In genomic region chr5:151020304-151021031, GRCh38 we compare ENCODE assay signal across 7 cellular contexts. TPM values are rescaled to one million over a fixed set of nuclear protein-coding genes. Genes with fewer than 3 reads are reported as not detected.
DNase-seq lines count a peak whose midpoint lies in the region; ATAC-seq and TF ChIP-seq lines count a peak whose summit lies in the region.

GPX3 (plus strand) TSS chr5:151020591; CDS start chr5:151020655, 64 bp downstream.

- no peak within 1 kb of the TSS for H2BK15ac ChIP-seq in neuronal stem cell (ENCODE audit: low read length)

- peak within 1 kb of the TSS; percentile 84 for H3K9ac ChIP-seq in adipocyte (ENCODE audit: low read length)
- peak within 1 kb of the TSS; percentile 83 for H3K9ac ChIP-seq in neuronal stem cell (ENCODE audit: low read depth, low read length, poor library complexity)

- ATAC-seq in HG02588 (IDR thresholded peaks at IDR 0.05; ENCODE audit: unreplicated experiment): peak; percentile 70
- peak; percentile 92 for ATAC-seq in Right ventricle myocardium inferior
- ATAC-seq in aorta (ENCODE audit: low FRiP score): peak; percentile 86

- H3K23ac ChIP-seq in neuronal stem cell (ENCODE audit: low read depth, low read length, poor library complexity): no peak within 1 kb of the TSS

- H3K27ac ChIP-seq in neuronal stem cell (replicated peaks; ENCODE audit: low read length) (no peak within 1 kb of the TSS), aorta (ENCODE audit: low read depth in 1 of 2, low read length in 2 of 2) (peak within 1 kb of the TSS in 1 of 2 donors; percentile 37)

- H3K27me3 ChIP-seq in adipocyte (replicated peaks; ENCODE audit: control insufficient read depth, insufficient read depth, low read length) (no peaks in the 10 kb centered on the region), neuronal stem cell (ENCODE audit: control insufficient read depth in 3 of 3, insufficient read depth in 3 of 3, low read depth in 1 of 3, low read length in 3 of 3) (peaks cover 0 to 42% (median 0%) of the 10 kb centered on the region in 3 experiments), aorta (ENCODE audit: control insufficient read depth in 1 of 2, insufficient read depth in 2 of 2, low read length in 1 of 2) (no peaks in the 10 kb centered on the region)

- WGBS in neuronal stem cell (ENCODE audit: extremely low coverage in 2 of 2, insufficient read length in 2 of 2, insufficient replicate concordance in 1 of 2), 2 donors: no CpG with 5 or more reads among the region's 51 CpGs
- WGBS in aorta, 2 donors: 1% methylated on average over 51 of the region's 51 CpGs

- H3K4me2 ChIP-seq in neuronal stem cell (ENCODE audit: insufficient read depth, low read length, poor library complexity, severe bottlenecking): peak within 1 kb of the TSS; percentile 82

- no peak within 1 kb of the TSS for H3K4ac ChIP-seq in neuronal stem cell (ENCODE audit: low read length)

- no peaks in the 10 kb centered on the region for H3K79me1 ChIP-seq in neuronal stem cell (ENCODE audit: low read depth, low read length)

- no peak within 1 kb of the TSS for H4K8ac ChIP-seq in neuronal stem cell (ENCODE audit: low read depth, low read length)

- no peak within 1 kb of the TSS for H2AK5ac ChIP-seq in neuronal stem cell (ENCODE audit: low read depth, low read length)

- in situ Hi-C loops in GM13977 (cut with MboI; ENCODE audit: low pct_unique_long_range_greater_than_20kb, low sequenced_read_pairs, unreplicated experiment): no loop called here

- DNase-seq in GM13977 (ENCODE audit: low spot score) (peak; percentile 71), NCI-H345 (lab: John Stamatoyannopoulos, UW) (peak; percentile 71), adipocyte (ENCODE audit: low read depth) (peak; percentile 76), Right ventricle myocardium inferior (ENCODE audit: missing footprints) (peak; percentile 97), neuronal stem cell (ENCODE audit: low spot score) (peak; percentile 81), aorta (peak; percentile 96 to 97)

- peak within 1 kb of the TSS; percentile 11 for H2BK120ac ChIP-seq in neuronal stem cell (ENCODE audit: low read depth, low read length)

- no peak within 1 kb of the TSS for H3K14ac ChIP-seq in neuronal stem cell (ENCODE audit: low read length)

- H2BK5ac ChIP-seq in neuronal stem cell (ENCODE audit: low read length): no peak within 1 kb of the TSS

- H3K36me3 ChIP-seq in adipocyte (ENCODE audit: control insufficient read depth, insufficient read depth, low read length, severe bottlenecking): peaks cover 10% of the 10 kb centered on the region
- no peaks in the 10 kb centered on the region for H3K36me3 ChIP-seq in neuronal stem cell (replicated peaks in 1 of 2; ENCODE audit: control insufficient read depth in 2 of 2, insufficient read depth in 2 of 2, low read length in 2 of 2)
- H3K36me3 ChIP-seq in aorta (ENCODE audit: control insufficient read depth in 1 of 2, insufficient read depth in 2 of 2, low read length in 1 of 2): no peaks in the 10 kb centered on the region

- no peak within 1 kb of the TSS for H4K91ac ChIP-seq in neuronal stem cell (ENCODE audit: low read depth, low read length, poor library complexity)

- H2AFZ ChIP-seq in neuronal stem cell (ENCODE audit: low read length): peak within 1 kb of the TSS; percentile 98

- H3K4me1 ChIP-seq in adipocyte (ENCODE audit: control insufficient read depth, insufficient read depth, low read length): peaks cover 74% of the 10 kb centered on the region
- H3K4me1 ChIP-seq in neuronal stem cell (ENCODE audit: control insufficient read depth in 2 of 2, insufficient read depth in 1 of 2, low read depth in 1 of 2, low read length in 2 of 2): peaks cover 0 to 2% of the 10 kb centered on the region in 2 donors
- no peaks in the 10 kb centered on the region for H3K4me1 ChIP-seq in aorta (ENCODE audit: control insufficient read depth in 1 of 2, insufficient read depth in 2 of 2, low read length in 2 of 2)

- H3K4me3 ChIP-seq in adipocyte (ENCODE audit: low read length) (peak within 1 kb of the TSS; percentile 83), neuronal stem cell (ENCODE audit: low read length in 2 of 2) (peak within 1 kb of the TSS; percentile 50 to 83), aorta (ENCODE audit: low read length in 2 of 2) (peak within 1 kb of the TSS; percentile 22 to 48)

- TF ChIP-seq CTCF in GM13977 (IDR thresholded peaks at IDR 0.05; ENCODE audit: extremely low read depth, insufficient read depth, missing control alignments): no peak

- no peak within 1 kb of the TSS for H2BK12ac ChIP-seq in neuronal stem cell (ENCODE audit: low read length)

- H3K9me3 ChIP-seq in adipocyte (ENCODE audit: control insufficient read depth, low read length) (no peaks in the 10 kb centered on the region), neuronal stem cell (replicated peaks in 1 of 2; ENCODE audit: control insufficient read depth in 2 of 2, insufficient read depth in 1 of 2, low read depth in 1 of 2, low read length in 2 of 2) (no peaks in the 10 kb centered on the region), aorta (ENCODE audit: control insufficient read depth, low read length) (no peaks in the 10 kb centered on the region)

- peak within 1 kb of the TSS; percentile 61 for H3K18ac ChIP-seq in neuronal stem cell (ENCODE audit: low read length)

- intact Hi-C loops in Right ventricle myocardium inferior (cut with DNase I): no loop called here
- intact Hi-C loops in aorta (cut with DNase I): loop anchor here in 1 of 2 donors (5.0 kb wide), 1 partner anchor 883 kb away; no protein-coding TSS in a partner anchor

RNA-seq across cellular contexts. Expression of gene GPX3, which starts in this region (rescaled TPM):
- total RNA-seq in Right ventricle myocardium inferior: 627 TPM
- polyA plus RNA-seq in neuronal stem cell (2013, experiment 1 of 2): 17.7 TPM
- 16.6 TPM for polyA plus RNA-seq in neuronal stem cell (2013, experiment 2 of 2)
- total RNA-seq in aorta: 1,000 to 10,000 TPM in 1 of 2 donors, 100 to 1,000 TPM in 1; 694 to 1,257 TPM
- polyA plus RNA-seq in aorta: 100 to 1,000 TPM; 514 to 520 TPM
